In genomic region chr14:104464907-104465306, GRCh38 we compare ENCODE assay signal across 19 cellular contexts.
"Had no signal": no experiment of that assay in that cellular context is flagged by ENCODE, and none has a peak within 500 bp of the region (broad histone marks: within the 10 kb centered on the region; RNA-seq: fewer than 3 reads in every experiment).

No MANE protein-coding gene starts in this region.

- ATAC-seq: effector memory CD8-positive, alpha-beta T cell; gastrocnemius medialis; left cardiac atrium; left lung; naive thymus-derived CD8-positive, alpha-beta T cell; psoas muscle; right cardiac atrium; stimulated activated effector memory CD8-positive, alpha-beta T cell treated with anti-CD3 and anti-CD28 coated beads, Interleukin-12 subunit alpha, Interleukin-12 subunit beta, amount 100 ng/mL, for 72 hours had no signal

- H3K36me3 ChIP-seq: gastrocnemius medialis, left lung, ovary, sigmoid colon, tibial artery had no signal

- H3K27me3 ChIP-seq: ovary, testis had no signal

- H3K9me3 ChIP-seq: gastrocnemius medialis, left lung, ovary, psoas muscle, sigmoid colon, testis, tibial artery had no signal

- H3K4me3 ChIP-seq: coronary artery, gastrocnemius medialis, left lung, ovary, psoas muscle, sigmoid colon, testis, tibial artery had no signal

- H3K4me1 ChIP-seq: gastrocnemius medialis had no signal

- DNase-seq: dermis blood vessel endothelial cell; effector memory CD8-positive, alpha-beta T cell; foreskin fibroblast; gastrocnemius medialis; head of caudate nucleus; left cardiac atrium; left lung; naive thymus-derived CD8-positive, alpha-beta T cell; psoas muscle; right cardiac atrium; sigmoid colon; stimulated activated CD4-positive, alpha-beta T cell treated with anti-CD3 and anti-CD28 coated beads, Interleukin-4, amount 100 ng/mL, for 24 hours; stimulated activated naive CD4-positive, alpha-beta T cell treated with Interleukin-2 at 50 U/mL for 16 hours; substantia nigra; testis had no signal

- H3K27ac ChIP-seq: coronary artery, gastrocnemius medialis, left lung, ovary, psoas muscle, sigmoid colon, testis, tibial artery had no signal
